Comparison of ENCODE assay signal across 1 cellular context in the genomic region with DNA sequence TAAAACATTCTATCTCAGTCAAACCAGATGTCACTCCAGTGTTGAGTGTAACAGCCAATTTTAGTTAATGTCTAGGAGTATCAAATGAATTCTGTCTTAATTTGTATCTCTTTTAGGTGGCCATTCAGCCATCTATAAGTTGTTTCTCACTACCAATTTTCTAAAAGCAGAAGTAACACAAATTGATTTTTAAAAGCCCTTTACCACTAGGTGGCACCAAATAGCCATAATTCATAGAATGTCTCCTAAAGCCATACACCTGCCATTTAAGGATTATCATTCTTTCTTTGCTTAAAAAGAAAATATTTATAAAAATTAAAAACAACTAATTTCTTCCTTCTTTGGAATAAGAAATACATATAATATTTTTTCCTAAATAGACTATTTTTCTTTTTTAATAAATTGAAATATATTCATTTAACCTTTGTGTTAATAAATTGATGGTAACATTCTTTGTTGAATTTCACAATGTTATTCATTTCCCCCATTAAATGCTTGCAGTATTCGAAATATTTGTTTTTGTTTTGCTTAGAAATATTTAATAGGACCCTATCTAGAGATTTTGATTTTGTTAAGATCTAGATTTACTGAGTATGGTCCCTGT.
TF ChIP-seq lines count a peak whose summit lies in the region.

No MANE protein-coding gene starts in this region.

TF ChIP-seq in HCT116, 20 proteins besides CTCF, POLR2A, EP300 and RAD21 (continued from another document):
- TF ChIP-seq FOSL1 (IDR thresholded peaks at IDR 0.05; ENCODE audit: low read depth) (no peak), ELF1 (IDR thresholded peaks at IDR 0.05; ENCODE audit: borderline replicate concordance, low read depth) (no peak), TCF7L2 (IDR thresholded peaks at IDR 0.05; ENCODE audit: borderline replicate concordance, extremely low read depth, insufficient read depth, insufficient read length) (no peak), POLR2AphosphoS5 (IDR thresholded peaks at IDR 0.05; ENCODE audit: low read depth, low read length) (no peak), SRF (IDR thresholded peaks at IDR 0.05; ENCODE audit: low read depth) (no peak), ZNF274 (IDR thresholded peaks at IDR 0.05; ENCODE audit: low read depth, low read length) (no peak), ZFX (IDR thresholded peaks at IDR 0.05) (no peak), EGR1 (IDR thresholded peaks at IDR 0.05; ENCODE audit: low read depth) (no peak), SIN3A (IDR thresholded peaks at IDR 0.05; ENCODE audit: low read depth) (no peak)
- TF ChIP-seq, protein P1, sequence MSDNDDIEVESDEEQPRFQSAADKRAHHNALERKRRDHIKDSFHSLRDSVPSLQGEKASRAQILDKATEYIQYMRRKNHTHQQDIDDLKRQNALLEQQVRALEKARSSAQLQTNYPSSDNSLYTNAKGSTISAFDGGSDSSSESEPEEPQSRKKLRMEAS (IDR thresholded peaks at IDR 0.05): no peak
- TF ChIP-seq, protein P2, sequence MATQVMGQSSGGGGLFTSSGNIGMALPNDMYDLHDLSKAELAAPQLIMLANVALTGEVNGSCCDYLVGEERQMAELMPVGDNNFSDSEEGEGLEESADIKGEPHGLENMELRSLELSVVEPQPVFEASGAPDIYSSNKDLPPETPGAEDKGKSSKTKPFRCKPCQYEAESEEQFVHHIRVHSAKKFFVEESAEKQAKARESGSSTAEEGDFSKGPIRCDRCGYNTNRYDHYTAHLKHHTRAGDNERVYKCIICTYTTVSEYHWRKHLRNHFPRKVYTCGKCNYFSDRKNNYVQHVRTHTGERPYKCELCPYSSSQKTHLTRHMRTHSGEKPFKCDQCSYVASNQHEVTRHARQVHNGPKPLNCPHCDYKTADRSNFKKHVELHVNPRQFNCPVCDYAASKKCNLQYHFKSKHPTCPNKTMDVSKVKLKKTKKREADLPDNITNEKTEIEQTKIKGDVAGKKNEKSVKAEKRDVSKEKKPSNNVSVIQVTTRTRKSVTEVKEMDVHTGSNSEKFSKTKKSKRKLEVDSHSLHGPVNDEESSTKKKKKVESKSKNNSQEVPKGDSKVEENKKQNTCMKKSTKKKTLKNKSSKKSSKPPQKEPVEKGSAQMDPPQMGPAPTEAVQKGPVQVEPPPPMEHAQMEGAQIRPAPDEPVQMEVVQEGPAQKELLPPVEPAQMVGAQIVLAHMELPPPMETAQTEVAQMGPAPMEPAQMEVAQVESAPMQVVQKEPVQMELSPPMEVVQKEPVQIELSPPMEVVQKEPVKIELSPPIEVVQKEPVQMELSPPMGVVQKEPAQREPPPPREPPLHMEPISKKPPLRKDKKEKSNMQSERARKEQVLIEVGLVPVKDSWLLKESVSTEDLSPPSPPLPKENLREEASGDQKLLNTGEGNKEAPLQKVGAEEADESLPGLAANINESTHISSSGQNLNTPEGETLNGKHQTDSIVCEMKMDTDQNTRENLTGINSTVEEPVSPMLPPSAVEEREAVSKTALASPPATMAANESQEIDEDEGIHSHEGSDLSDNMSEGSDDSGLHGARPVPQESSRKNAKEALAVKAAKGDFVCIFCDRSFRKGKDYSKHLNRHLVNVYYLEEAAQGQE (IDR thresholded peaks at IDR 0.05; ENCODE audit: low read depth): no peak
- TF ChIP-seq, protein P3, sequence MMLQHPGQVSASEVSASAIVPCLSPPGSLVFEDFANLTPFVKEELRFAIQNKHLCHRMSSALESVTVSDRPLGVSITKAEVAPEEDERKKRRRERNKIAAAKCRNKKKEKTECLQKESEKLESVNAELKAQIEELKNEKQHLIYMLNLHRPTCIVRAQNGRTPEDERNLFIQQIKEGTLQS (IDR thresholded peaks at IDR 0.05): no peak
